Comparison of ENCODE assay signal across 8 cellular contexts in the genomic region with DNA sequence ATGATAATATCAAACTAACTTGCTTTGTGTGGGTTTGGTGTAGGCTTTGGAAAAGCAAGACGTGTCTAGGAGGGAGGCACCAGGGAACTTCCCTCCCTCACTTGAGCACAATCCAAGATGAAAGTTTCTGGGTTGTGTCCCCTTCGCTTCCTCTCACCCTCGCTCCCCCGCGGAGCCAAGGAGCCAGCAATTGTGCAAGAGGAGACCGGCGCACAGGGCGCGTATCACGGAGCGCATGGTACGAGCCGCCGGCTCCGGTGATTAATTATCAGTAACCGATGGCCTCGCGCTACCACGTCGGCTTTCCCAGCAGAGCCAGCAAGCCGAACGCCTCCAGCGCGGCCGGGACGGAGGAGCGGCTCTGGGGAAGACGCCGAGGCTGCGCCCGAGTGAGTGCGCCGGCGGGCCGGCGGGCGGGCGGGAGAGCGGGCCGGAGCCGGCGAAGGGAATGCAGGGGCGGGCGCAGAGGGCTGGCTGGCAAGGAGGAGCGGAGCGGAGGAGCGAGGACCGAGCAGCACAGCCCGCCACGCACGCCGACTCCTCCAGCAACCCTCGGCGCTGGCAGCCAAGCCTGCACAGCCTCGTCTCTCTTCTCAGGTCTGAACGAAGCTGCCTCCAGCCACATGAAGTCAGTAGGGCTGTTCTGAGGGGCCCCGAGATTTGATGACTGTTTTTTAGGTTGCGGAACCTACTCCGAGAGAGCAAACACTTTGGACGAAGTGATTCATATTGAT.
DNase-seq lines count a peak whose midpoint lies in the region; ATAC-seq lines count a peak whose summit lies in the region.

No MANE protein-coding gene starts in this region.

- peak; percentile 58 for ATAC-seq in stimulated activated naive CD8-positive, alpha-beta T cell treated with anti-CD3 and anti-CD28 coated beads, Interleukin-15, amount 100 ng/mL, for 72 hours
- no peak for ATAC-seq in HG03442 (IDR thresholded peaks at IDR 0.05; ENCODE audit: unreplicated experiment)

- H3K9me3 Mint-ChIP-seq in dendritic cell treated with granulocyte-macrophage colony-stimulating factor and Interleukin-4, amounts not matched to agents 40 ng/mL and 50 ng/mL, for 4 days: no peaks in the 10 kb centered on the region
- H3K9me3 Mint-ChIP-seq in stimulated activated naive CD8-positive, alpha-beta T cell treated with anti-CD3 and anti-CD28 coated beads, Interleukin-15, amount 100 ng/mL, for 72 hours: no peaks in the 10 kb centered on the region

- no peak overlapping the region for H3K27ac Mint-ChIP-seq in dendritic cell treated with granulocyte-macrophage colony-stimulating factor and Interleukin-4, amounts not matched to agents 40 ng/mL and 50 ng/mL, for 4 days
- no peak overlapping the region for H3K27ac Mint-ChIP-seq in stimulated activated naive CD8-positive, alpha-beta T cell treated with anti-CD3 and anti-CD28 coated beads, Interleukin-15, amount 100 ng/mL, for 72 hours

- intact Hi-C loops in dendritic cell treated with granulocyte-macrophage colony-stimulating factor and Interleukin-4, amounts not matched to agents 40 ng/mL and 50 ng/mL, for 4 days (cut with micrococcal nuclease): no loop called here

- H3K4me3 Mint-ChIP-seq in dendritic cell treated with granulocyte-macrophage colony-stimulating factor and Interleukin-4, amounts not matched to agents 40 ng/mL and 50 ng/mL, for 4 days: peak overlapping the region; percentile 66
- H3K4me3 Mint-ChIP-seq in stimulated activated naive CD8-positive, alpha-beta T cell treated with anti-CD3 and anti-CD28 coated beads, Interleukin-15, amount 100 ng/mL, for 72 hours: peak overlapping the region; percentile 56 to 79

- DNase-seq in NCI-H82 (lab: John Stamatoyannopoulos, UW) (peak; percentile 76), NCI-H82 treated with DMSO at 0.1 percent for 48 hours (lab: John Stamatoyannopoulos, UW; ENCODE audit: unreplicated experiment) (no peak), NCI-H748 treated with DMSO at 0.1 percent for 48 hours (lab: John Stamatoyannopoulos, UW) (peak; percentile 37), left kidney (ENCODE audit: low read depth, low spot score) (peak; percentile 93), germinal center (ENCODE audit: low spot score) (no peak)
- peak; percentile 2 to 8 for DNase-seq in stimulated activated naive CD8-positive, alpha-beta T cell treated with anti-CD3 and anti-CD28 coated beads, Interleukin-15, amount 100 ng/mL, for 72 hours

- H3K4me1 Mint-ChIP-seq in dendritic cell treated with granulocyte-macrophage colony-stimulating factor and Interleukin-4, amounts not matched to agents 40 ng/mL and 50 ng/mL, for 4 days (ENCODE audit: low read depth): peaks cover 11% of the 10 kb centered on the region
- H3K4me1 Mint-ChIP-seq in stimulated activated naive CD8-positive, alpha-beta T cell treated with anti-CD3 and anti-CD28 coated beads, Interleukin-15, amount 100 ng/mL, for 72 hours: peaks cover 11% of the 10 kb centered on the region

- H3K27me3 Mint-ChIP-seq in dendritic cell treated with granulocyte-macrophage colony-stimulating factor and Interleukin-4, amounts not matched to agents 40 ng/mL and 50 ng/mL, for 4 days: peaks cover 41% of the 10 kb centered on the region
- peaks cover 49% of the 10 kb centered on the region for H3K27me3 Mint-ChIP-seq in stimulated activated naive CD8-positive, alpha-beta T cell treated with anti-CD3 and anti-CD28 coated beads, Interleukin-15, amount 100 ng/mL, for 72 hours

- H3K36me3 Mint-ChIP-seq in dendritic cell treated with granulocyte-macrophage colony-stimulating factor and Interleukin-4, amounts not matched to agents 40 ng/mL and 50 ng/mL, for 4 days (ENCODE audit: low read depth): no peaks in the 10 kb centered on the region

Comparison
In these comparisons a context has a peak if more than half of its experiments do, and no peak if none do; other contexts are left out.
1. DNase-seq: peak in NCI-H82 (single experiment), NCI-H748 treated with DMSO at 0.1 percent for 48 hours (single experiment), left kidney (single experiment) and stimulated activated naive CD8-positive, alpha-beta T cell treated with anti-CD3 and anti-CD28 coated beads, Interleukin-15, amount 100 ng/mL, for 72 hours (2 of 2); none in NCI-H82 treated with DMSO at 0.1 percent for 48 hours (single experiment) and germinal center (single experiment).